ENCODE assay signal across 20 cellular contexts in genomic region chr17:35534694-35535093, GRCh38. TPM values are rescaled to one million over a fixed set of nuclear protein-coding genes. Genes with fewer than 3 reads are reported as not detected.
A peak's percentile ranks its signal among the peaks of the same experiment; 100 is the strongest.
DNase-seq lines count a peak whose midpoint lies in the region; ATAC-seq and TF ChIP-seq lines count a peak whose summit lies in the region.
"Had no signal": no experiment of that assay in that cellular context is flagged by ENCODE, and none has a peak within 500 bp of the region (broad histone marks: within the 10 kb centered on the region; RNA-seq: fewer than 3 reads in every experiment).

No MANE protein-coding gene starts in this region.

- H3K27me3 ChIP-seq in duodenal mucosa (ENCODE audit: control insufficient read depth in 1 of 2, insufficient read depth in 2 of 2, low read length in 2 of 2) (no peaks in the 10 kb centered on the region), foreskin keratinocyte (peaks cover 2% of the 10 kb centered on the region)
- H3K27me3 ChIP-seq: heart right ventricle had no signal

- H3K9ac ChIP-seq in duodenal mucosa (ENCODE audit: low read depth in 1 of 2, low read length in 2 of 2), result peak overlapping the region in 1 of 2 donors; percentile 49

- peak overlapping the region; percentile 89 to 99 for H3K27ac Mint-ChIP-seq in T-cell
- peak overlapping the region; percentile 7 to 99 for H3K27ac Mint-ChIP-seq in stimulated activated naive CD8-positive, alpha-beta T cell treated with anti-CD3 and anti-CD28 coated beads, Interleukin-15, amount 100 ng/mL, for 72 hours
- H3K27ac Mint-ChIP-seq: HFFc6 had no signal

- H3K36me3 Mint-ChIP-seq in activated T-cell treated with anti-CD3 and anti-CD28 coated beads, Interleukin-2, amount 50 U/mL, for 4 hours (ENCODE audit: insufficient read depth), result peaks cover 4% of the 10 kb centered on the region
- peaks cover 19% of the 10 kb centered on the region for H3K36me3 Mint-ChIP-seq in T-cell

- no peak for DNase-seq in activated T-cell treated with anti-CD3 and anti-CD28 coated beads, Interleukin-2, amount 50 U/mL, for 4 hours
- no peak for DNase-seq in activated T-cell treated with anti-CD3 and anti-CD28 coated beads, Interleukin-2, amount 50 U/mL, for 1 hour
- DNase-seq in T-cell (no peak), OCI-M1 (lab: John Stamatoyannopoulos, UW) (no peak), foreskin keratinocyte (no peak), NCI-H187 (lab: John Stamatoyannopoulos, UW) (no peak)
- no peak for DNase-seq in stimulated activated naive CD8-positive, alpha-beta T cell treated with anti-CD3 and anti-CD28 coated beads, Interleukin-15, amount 100 ng/mL, for 72 hours
- DNase-seq: ACHN; effector CD4-positive, alpha-beta T cell; EL; heart right ventricle; HFFc6; NCI-H1436 treated with DMSO at 0.1 percent for 48 hours; SW 1271 had no signal

- no peaks in the 10 kb centered on the region for H3K9me3 Mint-ChIP-seq in activated T-cell treated with anti-CD3 and anti-CD28 coated beads, Interleukin-2, amount 50 U/mL, for 4 hours
- no peaks in the 10 kb centered on the region for H3K9me3 Mint-ChIP-seq in T-cell
- H3K9me3 Mint-ChIP-seq in stimulated activated naive CD8-positive, alpha-beta T cell treated with anti-CD3 and anti-CD28 coated beads, Interleukin-15, amount 100 ng/mL, for 72 hours, result no peaks in the 10 kb centered on the region
- H3K9me3 Mint-ChIP-seq: HFFc6 had no signal

- no peak overlapping the region for H3K27ac ChIP-seq in duodenal mucosa (ENCODE audit: low read depth, low read length)
- H3K27ac ChIP-seq in foreskin keratinocyte, result no peak overlapping the region
- H3K27ac ChIP-seq: cardiac muscle cell, RWPE1, WERI-Rb-1 had no signal

- no peaks in the 10 kb centered on the region for H3K27me3 Mint-ChIP-seq in activated T-cell treated with anti-CD3 and anti-CD28 coated beads, Interleukin-2, amount 50 U/mL, for 4 hours (ENCODE audit: low read depth)
- H3K27me3 Mint-ChIP-seq in T-cell, result no peaks in the 10 kb centered on the region
- H3K27me3 Mint-ChIP-seq in stimulated activated naive CD8-positive, alpha-beta T cell treated with anti-CD3 and anti-CD28 coated beads, Interleukin-15, amount 100 ng/mL, for 72 hours, result no peaks in the 10 kb centered on the region

- no peaks in the 10 kb centered on the region for H3K36me3 ChIP-seq in duodenal mucosa (ENCODE audit: control insufficient read depth in 1 of 2, insufficient read depth in 2 of 2, low read length in 2 of 2)
- H3K36me3 ChIP-seq: cardiac muscle cell, heart right ventricle, WERI-Rb-1 had no signal

- peaks cover 62% of the 10 kb centered on the region for H3K4me1 Mint-ChIP-seq in activated T-cell treated with anti-CD3 and anti-CD28 coated beads, Interleukin-2, amount 50 U/mL, for 4 hours (ENCODE audit: low read depth)
- H3K4me1 Mint-ChIP-seq in T-cell, result peaks cover 59 to 79% (median 64%) of the 10 kb centered on the region in 3 donors
- peaks cover 58% of the 10 kb centered on the region for H3K4me1 Mint-ChIP-seq in stimulated activated naive CD8-positive, alpha-beta T cell treated with anti-CD3 and anti-CD28 coated beads, Interleukin-15, amount 100 ng/mL, for 72 hours

- CTCF ChIA-PET in T-cell (lab: Charles Lee), result interaction anchor here (0.5 to 8.7 kb wide), 21 partner anchors 8 to 879 kb away, joined by 3 to 136 read pairs (median 3); partner anchors contain the start of genes PEX12 (in 1 of the 2) and SLFN13 (in 1 of the 2)

- H3K4me1 ChIP-seq in duodenal mucosa (ENCODE audit: control insufficient read depth in 1 of 2, insufficient read depth in 2 of 2, low read length in 2 of 2) (peaks cover 0 to 5% of the 10 kb centered on the region in 2 donors), foreskin keratinocyte (no peaks in the 10 kb centered on the region)

- no peaks in the 10 kb centered on the region for H3K9me3 ChIP-seq in duodenal mucosa (ENCODE audit: control insufficient read depth in 1 of 2, low read length in 2 of 2)
- H3K9me3 ChIP-seq: heart right ventricle had no signal

- peak overlapping the region; percentile 17 to 40 for H3K4me3 ChIP-seq in duodenal mucosa (ENCODE audit: low read depth in 1 of 2, low read length in 2 of 2)
- H3K4me3 ChIP-seq: cardiac muscle cell had no signal

- POLR2A ChIA-PET in T-cell (lab: Charles Lee), result interaction anchor here (0.6 to 0.7 kb wide), 5 partner anchors 36 to 321 kb away, joined by 3 to 6 read pairs (median 3); no protein-coding TSS in a partner anchor

- ATAC-seq in activated T-cell treated with anti-CD3 and anti-CD28 coated beads, Interleukin-2, amount 50 U/mL, for 4 hours, result no peak
- no peak for ATAC-seq in T-cell (replicated peaks in 1 of 4)
- no peak for ATAC-seq in stimulated activated naive CD8-positive, alpha-beta T cell treated with anti-CD3 and anti-CD28 coated beads, Interleukin-15, amount 100 ng/mL, for 72 hours
- no peak for ATAC-seq in foreskin keratinocyte
- ATAC-seq: heart right ventricle had no signal

- no peak for TF ChIP-seq CTCF in foreskin keratinocyte (conservative IDR thresholded peaks at IDR 0.05)

- H3K4me3 Mint-ChIP-seq in activated T-cell treated with anti-CD3 and anti-CD28 coated beads, Interleukin-2, amount 50 U/mL, for 4 hours, result peak overlapping the region; percentile 71
- peak overlapping the region; percentile 75 to 89 (median 75) for H3K4me3 Mint-ChIP-seq in T-cell
- peak overlapping the region; percentile 68 to 84 for H3K4me3 Mint-ChIP-seq in stimulated activated naive CD8-positive, alpha-beta T cell treated with anti-CD3 and anti-CD28 coated beads, Interleukin-15, amount 100 ng/mL, for 72 hours
- H3K4me3 Mint-ChIP-seq: HFFc6 had no signal

RNA-seq across cellular contexts. Expression of gene SLFN12L, which starts 2.8 kb away (rescaled TPM):
- 10 to 100 TPM in 1 of 3 donors, 1 to 10 TPM in 2; 9.0 to 15.1 (median 9.1) TPM for total RNA-seq in activated T-cell treated with anti-CD3 and anti-CD28 coated beads, Interleukin-2, amount 50 U/mL, for 4 hours
- total RNA-seq in T-cell (100 to 1,000 TPM in 1 of 5 donors, 10 to 100 TPM in 4; 79.7 to 113 (median 90.7) TPM), foreskin keratinocyte (not detected in 2 replicates)
- polyA plus RNA-seq in foreskin keratinocyte, result not detected in 2 replicates
- total RNA-seq: cardiac muscle cell had no signal
- polyA plus RNA-seq: cardiac muscle cell had no signal

RNA-seq across cellular contexts. Expression of gene SLFN14, which starts 25.9 kb away (rescaled TPM):
- not detected for total RNA-seq in activated T-cell treated with anti-CD3 and anti-CD28 coated beads, Interleukin-2, amount 50 U/mL, for 4 hours
- total RNA-seq in T-cell (not detected), foreskin keratinocyte (not detected in 2 replicates)
- polyA plus RNA-seq in foreskin keratinocyte, result not detected in 2 replicates
- total RNA-seq: fibroblast of lung, HFFc6 had no signal
- polyA plus RNA-seq: fibroblast of lung, heart right ventricle, keratinocyte had no signal

RNA-seq across cellular contexts. Expression of gene PEX12, which starts 43.7 kb away (rescaled TPM):
- total RNA-seq in activated T-cell treated with anti-CD3 and anti-CD28 coated beads, Interleukin-2, amount 50 U/mL, for 4 hours, result 1 to 10 TPM; 6.6 to 9.6 (median 9.0) TPM
- total RNA-seq in T-cell, result 1 to 10 TPM; 3.6 to 6.6 (median 5.6) TPM
- 3.9 and 4.0 TPM in 2 replicates for total RNA-seq in foreskin keratinocyte
- polyA plus RNA-seq in foreskin keratinocyte, result 2.0 and 2.1 TPM in 2 replicates

RNA-seq across cellular contexts. Expression of gene AP2B1, which starts 52.4 kb away (rescaled TPM):
- total RNA-seq in activated T-cell treated with anti-CD3 and anti-CD28 coated beads, Interleukin-2, amount 50 U/mL, for 4 hours, result 100 to 1,000 TPM; 119 to 129 (median 126) TPM
- total RNA-seq in T-cell (100 to 1,000 TPM; 106 to 157 (median 134) TPM), foreskin keratinocyte (144 and 167 TPM in 2 replicates)
- polyA plus RNA-seq in foreskin keratinocyte, result 55.0 and 69.1 TPM in 2 replicates

Comparison
In these comparisons a context has a peak if more than half of its experiments do, and no peak if none do; other contexts are left out.
1. RNA of gene SLFN12L, which starts 2.8 kb away (total RNA-seq): 79.7 to 113 TPM in T-cell and 9.0 to 15.1 TPM in activated T-cell treated with anti-CD3 and anti-CD28 coated beads, Interleukin-2, amount 50 U/mL, for 4 hours; not detected in foreskin keratinocyte; every median in the first group is over 10 times any median in the second.
2. Peak in every context shown above with its lines, with median percentiles within 50 percentile points of each other: H3K4me3 Mint-ChIP-seq.